Comparison of ENCODE assay signal across 1 cellular context in the genomic region with DNA sequence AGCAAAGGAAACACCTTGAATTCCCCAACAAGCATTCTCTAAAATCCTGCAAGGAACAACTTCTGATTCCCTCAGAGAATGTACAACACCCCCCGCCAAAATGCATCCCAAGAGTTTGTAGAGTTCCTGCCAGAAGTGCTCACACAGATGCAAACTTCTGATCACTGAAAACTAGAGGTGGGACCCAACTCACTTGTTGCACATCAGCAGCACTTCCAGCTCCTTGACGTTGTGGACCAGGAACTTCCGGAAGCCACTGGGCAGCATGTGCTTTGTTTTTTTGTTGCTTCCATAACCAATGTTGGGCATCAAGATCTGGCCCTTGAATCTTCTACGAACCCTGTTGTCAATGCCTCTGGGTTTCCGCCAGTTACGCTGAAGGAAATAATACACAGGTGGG.
TF ChIP-seq lines count a peak whose summit lies in the region.

No MANE protein-coding gene starts in this region.

TF ChIP-seq in K562, 482 proteins besides CTCF, POLR2A, EP300 and RAD21:
- TF ChIP-seq RBM39 (optimal IDR thresholded peaks at IDR 0.05; ENCODE audit: low read depth, low read length) (peak; percentile 32), SREBF2 (CRISPR knock-in tag; IDR thresholded peaks at IDR 0.05) (0 out of 2 replicates have a peak, but pooled peaks have one; percentile 49), SP1 (CRISPR knock-in tag; IDR thresholded peaks at IDR 0.05) (peak; percentile 52; the same call in 1 of the 2 replicates), FOXK1 (CRISPR knock-in tag; IDR thresholded peaks at IDR 0.05; ENCODE audit: borderline replicate concordance) (0 out of 2 replicates have a peak, but pooled peaks have one; percentile 19), THRAP3 (IDR thresholded peaks at IDR 0.05; ENCODE audit: borderline replicate concordance) (0 out of 2 replicates have a peak, but pooled peaks have one; percentile 39)
- TF ChIP-seq, protein P1, sequence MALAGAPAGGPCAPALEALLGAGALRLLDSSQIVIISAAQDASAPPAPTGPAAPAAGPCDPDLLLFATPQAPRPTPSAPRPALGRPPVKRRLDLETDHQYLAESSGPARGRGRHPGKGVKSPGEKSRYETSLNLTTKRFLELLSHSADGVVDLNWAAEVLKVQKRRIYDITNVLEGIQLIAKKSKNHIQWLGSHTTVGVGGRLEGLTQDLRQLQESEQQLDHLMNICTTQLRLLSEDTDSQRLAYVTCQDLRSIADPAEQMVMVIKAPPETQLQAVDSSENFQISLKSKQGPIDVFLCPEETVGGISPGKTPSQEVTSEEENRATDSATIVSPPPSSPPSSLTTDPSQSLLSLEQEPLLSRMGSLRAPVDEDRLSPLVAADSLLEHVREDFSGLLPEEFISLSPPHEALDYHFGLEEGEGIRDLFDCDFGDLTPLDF (CRISPR knock-in tag; IDR thresholded peaks at IDR 0.05): 0 out of 2 replicates have a peak, but pooled peaks have one; percentile 19
- TF ChIP-seq, protein P2, sequence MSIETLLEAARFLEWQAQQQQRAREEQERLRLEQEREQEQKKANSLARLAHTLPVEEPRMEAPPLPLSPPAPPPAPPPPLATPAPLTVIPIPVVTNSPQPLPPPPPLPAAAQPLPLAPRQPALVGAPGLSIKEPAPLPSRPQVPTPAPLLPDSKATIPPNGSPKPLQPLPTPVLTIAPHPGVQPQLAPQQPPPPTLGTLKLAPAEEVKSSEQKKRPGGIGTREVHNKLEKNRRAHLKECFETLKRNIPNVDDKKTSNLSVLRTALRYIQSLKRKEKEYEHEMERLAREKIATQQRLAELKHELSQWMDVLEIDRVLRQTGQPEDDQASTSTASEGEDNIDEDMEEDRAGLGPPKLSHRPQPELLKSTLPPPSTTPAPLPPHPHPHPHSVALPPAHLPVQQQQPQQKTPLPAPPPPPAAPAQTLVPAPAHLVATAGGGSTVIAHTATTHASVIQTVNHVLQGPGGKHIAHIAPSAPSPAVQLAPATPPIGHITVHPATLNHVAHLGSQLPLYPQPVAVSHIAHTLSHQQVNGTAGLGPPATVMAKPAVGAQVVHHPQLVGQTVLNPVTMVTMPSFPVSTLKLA (conservative IDR thresholded peaks at IDR 0.05): 0 out of 4 replicates have a peak, but pooled peaks of 1 of the 2 experiments have one; percentile 40
